21 cellular contexts compared by ENCODE assay signal in the genomic region with DNA sequence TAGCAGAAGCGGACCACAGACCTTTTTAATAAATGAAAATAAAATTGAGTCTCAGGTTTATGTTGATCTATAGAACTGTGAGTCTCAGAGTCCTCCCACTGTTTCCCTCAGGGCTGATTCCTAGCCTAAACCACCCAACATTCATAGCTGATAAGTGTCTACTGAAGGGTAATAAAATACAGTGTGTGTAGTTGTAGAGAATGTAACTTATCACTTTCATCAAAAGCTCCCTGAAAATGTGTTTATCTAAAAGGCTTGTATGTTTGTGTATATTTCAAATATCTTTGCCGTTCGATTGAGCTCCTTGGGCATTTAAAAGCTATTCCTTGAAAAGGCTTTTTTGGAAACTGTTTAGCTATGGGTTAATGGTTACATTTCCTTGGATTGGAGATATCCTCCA.
"Had no signal": no experiment of that assay in that cellular context is flagged by ENCODE, and none has a peak within 500 bp of the region (broad histone marks: within the 10 kb centered on the region; RNA-seq: fewer than 3 reads in every experiment).

No MANE protein-coding gene starts in this region.

- DNase-seq: cortex of kidney; effector memory CD8-positive, alpha-beta T cell; erythroblast; esophagus squamous epithelium; kidney; mesendoderm; naive thymus-derived CD8-positive, alpha-beta T cell; nephron progenitor cell; nucleus accumbens; stimulated activated CD4-positive, alpha-beta T cell treated with anti-CD3 and anti-CD28 coated beads, Interleukin-2, amount 100 ng/mL, for 24 hours; stimulated activated CD4-positive, alpha-beta T cell treated with anti-CD3 and anti-CD28 coated beads, Interleukin-4, amount 100 ng/mL, for 24 hours; stimulated activated naive CD4-positive, alpha-beta T cell treated with Interleukin-2 at 50 U/mL for 16 hours; stomach; thyroid gland had no signal

- H3K4me1 ChIP-seq: esophagus squamous epithelium, prostate gland, right atrium auricular region, stomach, thyroid gland, vagina had no signal

- H3K27ac Mint-ChIP-seq: effector memory CD8-positive, alpha-beta T cell; naive thymus-derived CD8-positive, alpha-beta T cell; nephron progenitor cell; stimulated activated effector memory CD8-positive, alpha-beta T cell treated with anti-CD3 and anti-CD28 coated beads, Interleukin-12 subunit alpha, Interleukin-12 subunit beta, amount 100 ng/mL, for 72 hours had no signal

- H3K27me3 ChIP-seq: esophagus squamous epithelium, right atrium auricular region, stomach, thyroid gland, vagina had no signal

- H3K4me3 Mint-ChIP-seq: effector memory CD8-positive, alpha-beta T cell; naive thymus-derived CD8-positive, alpha-beta T cell; nephron progenitor cell; stimulated activated effector memory CD8-positive, alpha-beta T cell treated with anti-CD3 and anti-CD28 coated beads, Interleukin-12 subunit alpha, Interleukin-12 subunit beta, amount 100 ng/mL, for 72 hours had no signal

- H3K36me3 ChIP-seq: esophagus squamous epithelium, prostate gland, right atrium auricular region, stomach, thyroid gland, vagina had no signal

- ATAC-seq: effector memory CD8-positive, alpha-beta T cell; left lobe of liver; naive thymus-derived CD8-positive, alpha-beta T cell; sciatic nerve; stimulated activated effector memory CD8-positive, alpha-beta T cell treated with anti-CD3 and anti-CD28 coated beads, Interleukin-12 subunit alpha, Interleukin-12 subunit beta, amount 100 ng/mL, for 72 hours had no signal

- H3K27me3 Mint-ChIP-seq: effector memory CD8-positive, alpha-beta T cell; naive thymus-derived CD8-positive, alpha-beta T cell had no signal

- H3K27ac ChIP-seq: esophagus squamous epithelium, prostate gland, right atrium auricular region, stomach, thyroid gland, vagina had no signal

- H3K4me3 ChIP-seq: esophagus squamous epithelium, lung, prostate gland, right atrium auricular region, stomach, thyroid gland, vagina had no signal

- H3K4me1 Mint-ChIP-seq: naive thymus-derived CD8-positive, alpha-beta T cell; stimulated activated effector memory CD8-positive, alpha-beta T cell treated with anti-CD3 and anti-CD28 coated beads, Interleukin-12 subunit alpha, Interleukin-12 subunit beta, amount 100 ng/mL, for 72 hours had no signal

- H3K9me3 ChIP-seq: esophagus squamous epithelium, prostate gland, right atrium auricular region, stomach, thyroid gland, vagina had no signal

- H3K36me3 Mint-ChIP-seq: naive thymus-derived CD8-positive, alpha-beta T cell; stimulated activated effector memory CD8-positive, alpha-beta T cell treated with anti-CD3 and anti-CD28 coated beads, Interleukin-12 subunit alpha, Interleukin-12 subunit beta, amount 100 ng/mL, for 72 hours had no signal
